Comparison of ENCODE assay signal across 16 cellular contexts in the genomic region with DNA sequence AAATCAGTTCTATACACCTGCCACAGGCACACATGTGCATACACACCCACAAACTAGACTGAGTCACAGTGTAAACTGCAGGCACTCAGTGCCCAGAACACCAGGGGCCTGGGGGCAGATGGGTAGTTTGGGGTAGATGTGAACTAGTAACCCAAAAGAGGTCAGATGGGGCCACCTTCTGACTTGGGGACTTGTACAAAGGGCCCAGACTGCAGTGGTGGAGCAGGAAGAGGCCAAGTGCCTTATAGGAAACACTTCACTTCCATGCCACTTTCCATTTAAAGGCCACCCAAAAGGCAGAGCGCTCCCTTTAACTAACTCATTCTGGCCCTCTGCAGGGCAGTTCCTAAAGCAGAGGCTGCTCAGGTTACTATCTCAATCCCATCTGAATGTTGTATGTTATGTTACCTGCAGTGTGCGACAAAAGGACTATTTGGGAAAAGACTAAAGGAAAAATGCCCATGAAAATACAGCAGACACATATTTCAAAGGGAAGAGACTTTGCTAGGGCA.
"Had no signal": no experiment of that assay in that cellular context is flagged by ENCODE, and none has a peak within 500 bp of the region (broad histone marks: within the 10 kb centered on the region; RNA-seq: fewer than 3 reads in every experiment).

No MANE protein-coding gene starts in this region.

- H3K27me3 Mint-ChIP-seq: activated CD4-positive, alpha-beta memory T cell treated with anti-CD3 and anti-CD28 coated beads for 36 hours had no signal

- H3K4me3 ChIP-seq: SJSA1, uterus had no signal

- H3K4me3 Mint-ChIP-seq: activated CD4-positive, alpha-beta memory T cell treated with anti-CD3 and anti-CD28 coated beads for 36 hours; activated naive CD4-positive, alpha-beta T cell treated with anti-CD3 and anti-CD28 coated beads for 36 hours; neural crest cell had no signal

- H3K9me3 Mint-ChIP-seq: activated CD4-positive, alpha-beta memory T cell treated with anti-CD3 and anti-CD28 coated beads for 36 hours; activated naive CD4-positive, alpha-beta T cell treated with anti-CD3 and anti-CD28 coated beads for 36 hours; neural crest cell had no signal

- H3K27ac Mint-ChIP-seq: activated CD4-positive, alpha-beta memory T cell treated with anti-CD3 and anti-CD28 coated beads for 36 hours; activated naive CD4-positive, alpha-beta T cell treated with anti-CD3 and anti-CD28 coated beads for 36 hours had no signal

- H3K27ac ChIP-seq: epithelial cell of prostate, SJSA1 had no signal

- DNase-seq: activated CD4-positive, alpha-beta memory T cell treated with anti-CD3 and anti-CD28 coated beads for 36 hours; activated CD4-positive, alpha-beta T cell treated with anti-CD3 and anti-CD28 coated beads for 1 hour; activated CD8-positive, alpha-beta memory T cell treated with anti-CD3 and anti-CD28 coated beads, Interleukin-2, amount 50 U/mL, for 4 hours; activated naive CD4-positive, alpha-beta T cell treated with anti-CD3 and anti-CD28 coated beads for 36 hours; central memory CD4-positive, alpha-beta T cell; cortex of kidney; effector memory CD4-positive, alpha-beta T cell; left cardiac atrium; mesenchymal stem cell; posterior cingulate gyrus; stimulated activated CD4-positive, alpha-beta T cell treated with anti-CD3 and anti-CD28 coated beads, Interleukin-2, amount 100 ng/mL, for 48 hours; stimulated activated naive CD8-positive, alpha-beta T cell treated with anti-CD3 and anti-CD28 coated beads, Interleukin-15, Interleukin-2, amounts not matched to agents 100 U/mL and 50 U/mL, for 24 hours; uterus had no signal

- H3K9me3 ChIP-seq: SJSA1, uterus had no signal

- ATAC-seq: left cardiac atrium; stimulated activated naive CD8-positive, alpha-beta T cell treated with anti-CD3 and anti-CD28 coated beads, Interleukin-15, Interleukin-2, amounts not matched to agents 100 U/mL and 50 U/mL, for 24 hours had no signal

- H3K36me3 ChIP-seq: uterus had no signal

- H3K27me3 ChIP-seq: SJSA1, uterus had no signal

- H3K4me1 ChIP-seq: SJSA1 had no signal
